In genomic region chr18:21757833-21758232, GRCh38 we compare ENCODE assay signal across 3 cellular contexts.
TF ChIP-seq lines count a peak whose summit lies in the region.

No MANE protein-coding gene starts in this region.

TF ChIP-seq in HepG2, 621 proteins besides CTCF, POLR2A, EP300 and RAD21 (continues in another document):
- TF ChIP-seq ZNF710 (CRISPR knock-in tag; IDR thresholded peaks at IDR 0.05; ENCODE audit: borderline replicate concordance) (no peak), ZNF225 (CRISPR knock-in tag; IDR thresholded peaks at IDR 0.05) (no peak), RFXANK (CRISPR knock-in tag; IDR thresholded peaks at IDR 0.05) (no peak), ZNF616 (CRISPR knock-in tag; IDR thresholded peaks at IDR 0.05; ENCODE audit: low read depth) (no peak), MLX (CRISPR knock-in tag; IDR thresholded peaks at IDR 0.05) (no peak), PCBP2 (optimal IDR thresholded peaks at IDR 0.05; ENCODE audit: low read depth, low read length, poor library complexity, severe bottlenecking) (no peak), U2AF1 (optimal IDR thresholded peaks at IDR 0.05; ENCODE audit: low read depth, low read length) (no peak), FOXP1 (IDR thresholded peaks at IDR 0.05) (no peak), FOXP1 (CRISPR knock-in tag; IDR thresholded peaks at IDR 0.05) (no peak), ZMYM3 (CRISPR knock-in tag; IDR thresholded peaks at IDR 0.05) (0 out of 2 replicates have a peak, but pooled peaks have one; percentile 17), SPEN (CRISPR knock-in tag; IDR thresholded peaks at IDR 0.05; ENCODE audit: low read depth) (no peak), MTA1 (CRISPR knock-in tag; IDR thresholded peaks at IDR 0.05; ENCODE audit: borderline replicate concordance) (no peak), CHD4 (IDR thresholded peaks at IDR 0.05; ENCODE audit: borderline replicate concordance, low read length) (peak; percentile 86; the same call in 1 of the 2 replicates), ZHX1 (CRISPR knock-in tag; IDR thresholded peaks at IDR 0.05; ENCODE audit: low read depth) (no peak), RNF2 (conservative IDR thresholded peaks at IDR 0.05; ENCODE audit: low read depth) (no peak), ZNF329 (CRISPR knock-in tag; IDR thresholded peaks at IDR 0.05; ENCODE audit: low read depth) (no peak), JDP2 (CRISPR knock-in tag; IDR thresholded peaks at IDR 0.05; ENCODE audit: borderline replicate concordance) (no peak), ETV6 (CRISPR knock-in tag; conservative IDR thresholded peaks at IDR 0.05) (no peak), ELF1 (CRISPR knock-in tag; IDR thresholded peaks at IDR 0.05) (no peak), ZNF629 (CRISPR knock-in tag; conservative IDR thresholded peaks at IDR 0.05) (peak; percentile 91)

TF ChIP-seq in K562, 482 proteins besides CTCF, POLR2A, EP300 and RAD21:
- TF ChIP-seq ZNF316 (IDR thresholded peaks at IDR 0.05) = no peak
- TF ChIP-seq HDAC8 (tag; IDR thresholded peaks at IDR 0.05) = no peak
- TF ChIP-seq IRF2 (CRISPR knock-in tag; IDR thresholded peaks at IDR 0.05) = no peak
- TF ChIP-seq ZNF3 (CRISPR knock-in tag; IDR thresholded peaks at IDR 0.05) = no peak
- TF ChIP-seq KDM1A (IDR thresholded peaks at IDR 0.05) = peak; percentile 34 to 40; a peak in 2 of 4 replicates
- TF ChIP-seq FOXJ2 (tag; IDR thresholded peaks at IDR 0.05) = no peak
- no peak for TF ChIP-seq CHD2 (IDR thresholded peaks at IDR 0.05; ENCODE audit: low read depth, low read length)
- TF ChIP-seq RBM25 (IDR thresholded peaks at IDR 0.05; ENCODE audit: low read depth, low read length, severe bottlenecking) = peak; percentile 89
- no peak for TF ChIP-seq PYGO2 (tag; IDR thresholded peaks at IDR 0.05)
- 0 out of 2 replicates have a peak, but pooled peaks have one; percentile 56 for TF ChIP-seq SMARCA5 (IDR thresholded peaks at IDR 0.05)
- peak; percentile 86 for TF ChIP-seq BCOR (IDR thresholded peaks at IDR 0.05)
- TF ChIP-seq SIX5 (IDR thresholded peaks at IDR 0.05; ENCODE audit: borderline replicate concordance in 1 of 2, insufficient read depth in 1 of 2, low read depth in 1 of 2, low read length in 2 of 2) = no peak
- TF ChIP-seq SLC30A9 (CRISPR knock-in tag; IDR thresholded peaks at IDR 0.05) = no peak
- TF ChIP-seq ADNP (tag; IDR thresholded peaks at IDR 0.05) = peak; percentile 78

TF ChIP-seq in H1, 55 proteins besides CTCF, POLR2A, EP300 and RAD21:
- TF ChIP-seq JUND (IDR thresholded peaks at IDR 0.05; ENCODE audit: low read length) = no peak
- no peak for TF ChIP-seq EGR1 (IDR thresholded peaks at IDR 0.05; ENCODE audit: borderline replicate concordance, low read depth, low read length)
- TF ChIP-seq KDM1A (IDR thresholded peaks at IDR 0.05; ENCODE audit: borderline replicate concordance, low read length) = peak; percentile 83
